ENCODE assay signal across 12 cellular contexts in genomic region chr7:151725844-151726770, GRCh38.
A peak's percentile ranks its signal among the peaks of the same experiment; 100 is the strongest.
DNase-seq lines count a peak whose midpoint lies in the region; ATAC-seq, FAIRE-seq and TF ChIP-seq lines count a peak whose summit lies in the region.
"Had no signal": no experiment of that assay in that cellular context is flagged by ENCODE, and none has a peak within 500 bp of the region (broad histone marks: within the 10 kb centered on the region; RNA-seq: fewer than 3 reads in every experiment).

No MANE protein-coding gene starts in this region.

- no peak for DNase-seq in activated T-cell treated with anti-CD3 and anti-CD28 coated beads, Interleukin-2, amount 50 U/mL, for 72 hours
- DNase-seq in activated T-cell treated with anti-CD3 and anti-CD28 coated beads for 4 hours: no peak
- DNase-seq in NCI-H69 (lab: John Stamatoyannopoulos, UW): peak; percentile 80
- DNase-seq in Right ventricle myocardium superior: peak; percentile 38
- DNase-seq in stimulated activated naive B cell treated with anti-CD40 and anti-IgM and Interleukin-4, amounts not matched to agents 10 μg/mL and 1 μg/mL and 100 μg/mL, for 72 hours: no peak
- DNase-seq in HepG2 (ENCODE audit: low spot score): no peak
- no peak for DNase-seq in D341Med (ENCODE audit: low spot score)
- DNase-seq: activated effector memory CD4-positive, alpha-beta T cell treated with anti-CD3 and anti-CD28 coated beads, Interleukin-2, amount 50 U/mL, for 16 hours; small intestine had no signal

- in situ Hi-C loops in HepG2 (cut with HindIII; ENCODE audit: extremely low pct_ligation_motif_present, low pct_unique_long_range_greater_than_20kb): no loop called here

- H3K27me3 Mint-ChIP-seq in activated T-cell treated with anti-CD3 and anti-CD28 coated beads, Interleukin-2, amount 50 U/mL, for 72 hours (ENCODE audit: low read depth): no peaks in the 10 kb centered on the region
- no peaks in the 10 kb centered on the region for H3K27me3 Mint-ChIP-seq in stimulated activated naive B cell treated with anti-CD40 and anti-IgM and Interleukin-4, amounts not matched to agents 10 μg/mL and 1 μg/mL and 100 μg/mL, for 72 hours

- H3K9ac ChIP-seq in HepG2 (ENCODE audit: insufficient read depth, low read depth, low read length): no peak overlapping the region

- BruUV-seq in HepG2 (replicated peaks; lab: Mats Ljungman, UMichigan): no TSS peak

- 0 out of 2 replicates have a peak, but pooled peaks cover 9% of the 10 kb centered on the region for H3K4me1 ChIP-seq in HepG2 (ENCODE audit: insufficient read depth, low read length)

- CTCF ChIA-PET in HepG2 (lab: Yijun Ruan, JAX; ENCODE audit: low intra/inter-chr PET ratio, low total read pairs): no interaction called here

- no peaks in the 10 kb centered on the region for H4K20me1 ChIP-seq in HepG2 (ENCODE audit: insufficient read depth, low read length)

- no peaks in the 10 kb centered on the region for H3K9me3 Mint-ChIP-seq in activated T-cell treated with anti-CD3 and anti-CD28 coated beads, Interleukin-2, amount 50 U/mL, for 72 hours
- no peaks in the 10 kb centered on the region for H3K9me3 Mint-ChIP-seq in stimulated activated naive B cell treated with anti-CD40 and anti-IgM and Interleukin-4, amounts not matched to agents 10 μg/mL and 1 μg/mL and 100 μg/mL, for 72 hours

- H3K9me3 ChIP-seq in HepG2 (ENCODE audit: low read length): no peaks in the 10 kb centered on the region

- H3K79me2 ChIP-seq in HepG2 (ENCODE audit: insufficient read depth, low read length): no peaks in the 10 kb centered on the region

- TF ChIP-seq POLR2A in HepG2 (IDR thresholded peaks at IDR 0.05; ENCODE audit: insufficient read depth in 1 of 2, low read depth in 2 of 2, low read length in 2 of 2): no peak

- intact Hi-C loops in Right ventricle myocardium superior (cut with DNase I) (no loop called here), HepG2 (cut with micrococcal nuclease; ENCODE audit: unreplicated experiment) (no loop called here)

- H3K27ac ChIP-seq in HepG2 (ENCODE audit: extremely low read length, insufficient read depth, low read length): no peak overlapping the region

- H3K4me2 ChIP-seq in HepG2 (ENCODE audit: low read depth, low read length): no peak overlapping the region

- H2AFZ ChIP-seq in HepG2 (ENCODE audit: low read length): no peak overlapping the region

- POLR2A ChIA-PET in HepG2 (lab: Yijun Ruan, JAX): no interaction called here

- H3K36me3 Mint-ChIP-seq in activated T-cell treated with anti-CD3 and anti-CD28 coated beads, Interleukin-2, amount 50 U/mL, for 72 hours (ENCODE audit: insufficient read depth in 2 of 2): no peaks in the 10 kb centered on the region
- peaks cover 0 to 3% of the 10 kb centered on the region in 2 donors for H3K36me3 Mint-ChIP-seq in stimulated activated naive B cell treated with anti-CD40 and anti-IgM and Interleukin-4, amounts not matched to agents 10 μg/mL and 1 μg/mL and 100 μg/mL, for 72 hours

- no peak for ATAC-seq in activated T-cell treated with anti-CD3 and anti-CD28 coated beads, Interleukin-2, amount 50 U/mL, for 72 hours (replicated peaks in 1 of 2)
- ATAC-seq in Right ventricle myocardium superior (ENCODE audit: poor library complexity) (peak; percentile 44), HepG2 (no peak), GM21526 (IDR thresholded peaks at IDR 0.05; ENCODE audit: low FRiP score, unreplicated experiment) (no peak)
- ATAC-seq in stimulated activated naive B cell treated with anti-CD40 and anti-IgM and Interleukin-4, amounts not matched to agents 10 μg/mL and 1 μg/mL and 100 μg/mL, for 72 hours (replicated peaks): no peak

- no peak for FAIRE-seq in HepG2 (lab: Jason Lieb, UNC)
- FAIRE-seq: frontal cortex, GM19239, small intestine had no signal

- no peaks in the 10 kb centered on the region for H3K36me3 ChIP-seq in HepG2 (replicated peaks in 1 of 2; ENCODE audit: control insufficient read depth in 1 of 2, insufficient read depth in 2 of 2, low read length in 2 of 2)

- H3K4me1 Mint-ChIP-seq in activated T-cell treated with anti-CD3 and anti-CD28 coated beads, Interleukin-2, amount 50 U/mL, for 72 hours (ENCODE audit: low read depth): peaks cover 15% of the 10 kb centered on the region
- peaks cover 27 to 55% of the 10 kb centered on the region in 2 donors for H3K4me1 Mint-ChIP-seq in stimulated activated naive B cell treated with anti-CD40 and anti-IgM and Interleukin-4, amounts not matched to agents 10 μg/mL and 1 μg/mL and 100 μg/mL, for 72 hours

- H3K4me3 ChIP-seq in HepG2 (replicated peaks in 1 of 3; ENCODE audit: insufficient read depth in 1 of 3, low read depth in 2 of 3, low read length in 3 of 3): no peak overlapping the region

- peaks cover 0 to 35% of the 10 kb centered on the region in 2 experiments; a peak in 3 of 5 replicates for H3K27me3 ChIP-seq in HepG2 (ENCODE audit: control insufficient read depth in 1 of 2, insufficient read depth in 2 of 2, low read length in 2 of 2)

- TF ChIP-seq EP300 in HepG2 (IDR thresholded peaks at IDR 0.05; ENCODE audit: low read depth in 2 of 2, low read length in 2 of 2): no peak
- no peak for TF ChIP-seq EP300 in HepG2 (CRISPR knock-in tag; IDR thresholded peaks at IDR 0.05; ENCODE audit: borderline replicate concordance)

- peak overlapping the region; percentile 25 for H3K27ac Mint-ChIP-seq in activated T-cell treated with anti-CD3 and anti-CD28 coated beads, Interleukin-2, amount 50 U/mL, for 72 hours
- H3K27ac Mint-ChIP-seq in stimulated activated naive B cell treated with anti-CD40 and anti-IgM and Interleukin-4, amounts not matched to agents 10 μg/mL and 1 μg/mL and 100 μg/mL, for 72 hours: peak overlapping the region; percentile 65

- H3K4me3 Mint-ChIP-seq in activated T-cell treated with anti-CD3 and anti-CD28 coated beads, Interleukin-2, amount 50 U/mL, for 72 hours: no peak overlapping the region
- no peak overlapping the region for H3K4me3 Mint-ChIP-seq in stimulated activated naive B cell treated with anti-CD40 and anti-IgM and Interleukin-4, amounts not matched to agents 10 μg/mL and 1 μg/mL and 100 μg/mL, for 72 hours

- no peak for TF ChIP-seq RAD21 in HepG2 (CRISPR knock-in tag; IDR thresholded peaks at IDR 0.05)

- TF ChIP-seq CTCF in HepG2 (CRISPR knock-in tag; IDR thresholded peaks at IDR 0.05): no peak

- WGBS in HepG2 (ENCODE audit: low lambda C conversion rate): 43% methylated on average over 21 of the region's 27 CpGs

TF ChIP-seq in HepG2, 621 proteins besides CTCF, POLR2A, EP300 and RAD21 (continues in another document):
- no peak for TF ChIP-seq ZNF788 (CRISPR knock-in tag; IDR thresholded peaks at IDR 0.05; ENCODE audit: borderline replicate concordance)
- TF ChIP-seq NR1H2 (CRISPR knock-in tag; IDR thresholded peaks at IDR 0.05; ENCODE audit: borderline replicate concordance, low read depth): no peak
- TF ChIP-seq ZNF816 (CRISPR knock-in tag; IDR thresholded peaks at IDR 0.05; ENCODE audit: borderline replicate concordance): no peak
- TF ChIP-seq ZNF770 (CRISPR knock-in tag; IDR thresholded peaks at IDR 0.05): no peak
- TF ChIP-seq NFYC (CRISPR knock-in tag; IDR thresholded peaks at IDR 0.05): no peak
- TF ChIP-seq, protein P1, sequence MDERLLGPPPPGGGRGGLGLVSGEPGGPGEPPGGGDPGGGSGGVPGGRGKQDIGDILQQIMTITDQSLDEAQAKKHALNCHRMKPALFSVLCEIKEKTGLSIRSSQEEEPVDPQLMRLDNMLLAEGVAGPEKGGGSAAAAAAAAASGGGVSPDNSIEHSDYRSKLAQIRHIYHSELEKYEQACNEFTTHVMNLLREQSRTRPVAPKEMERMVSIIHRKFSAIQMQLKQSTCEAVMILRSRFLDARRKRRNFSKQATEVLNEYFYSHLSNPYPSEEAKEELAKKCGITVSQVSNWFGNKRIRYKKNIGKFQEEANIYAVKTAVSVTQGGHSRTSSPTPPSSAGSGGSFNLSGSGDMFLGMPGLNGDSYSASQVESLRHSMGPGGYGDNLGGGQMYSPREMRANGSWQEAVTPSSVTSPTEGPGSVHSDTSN (CRISPR knock-in tag; IDR thresholded peaks at IDR 0.05): no peak
- no peak for TF ChIP-seq TBX3 (IDR thresholded peaks at IDR 0.05; ENCODE audit: borderline replicate concordance)
- TF ChIP-seq NR2F1 (CRISPR knock-in tag; IDR thresholded peaks at IDR 0.05): no peak
- TF ChIP-seq HES4 (CRISPR knock-in tag; IDR thresholded peaks at IDR 0.05; ENCODE audit: borderline replicate concordance): no peak
- TF ChIP-seq ZNF335 (CRISPR knock-in tag; IDR thresholded peaks at IDR 0.05): no peak
- TF ChIP-seq, protein P2, sequence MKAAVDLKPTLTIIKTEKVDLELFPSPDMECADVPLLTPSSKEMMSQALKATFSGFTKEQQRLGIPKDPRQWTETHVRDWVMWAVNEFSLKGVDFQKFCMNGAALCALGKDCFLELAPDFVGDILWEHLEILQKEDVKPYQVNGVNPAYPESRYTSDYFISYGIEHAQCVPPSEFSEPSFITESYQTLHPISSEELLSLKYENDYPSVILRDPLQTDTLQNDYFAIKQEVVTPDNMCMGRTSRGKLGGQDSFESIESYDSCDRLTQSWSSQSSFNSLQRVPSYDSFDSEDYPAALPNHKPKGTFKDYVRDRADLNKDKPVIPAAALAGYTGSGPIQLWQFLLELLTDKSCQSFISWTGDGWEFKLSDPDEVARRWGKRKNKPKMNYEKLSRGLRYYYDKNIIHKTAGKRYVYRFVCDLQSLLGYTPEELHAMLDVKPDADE (CRISPR knock-in tag; IDR thresholded peaks at IDR 0.05): no peak
- no peak for TF ChIP-seq ZNF547 (CRISPR knock-in tag; IDR thresholded peaks at IDR 0.05)

Comparison
In these comparisons a context has a peak if more than half of its experiments do, and no peak if none do; other contexts are left out.
1. DNase-seq: peak in NCI-H69 (single experiment) and Right ventricle myocardium superior (single experiment); none in activated T-cell treated with anti-CD3 and anti-CD28 coated beads, Interleukin-2, amount 50 U/mL, for 72 hours (0 of 2), activated T-cell treated with anti-CD3 and anti-CD28 coated beads for 4 hours (single experiment), stimulated activated naive B cell treated with anti-CD40 and anti-IgM and Interleukin-4, amounts not matched to agents 10 μg/mL and 1 μg/mL and 100 μg/mL, for 72 hours (single experiment), HepG2 (single experiment) and D341Med (single experiment).